8 cellular contexts compared by ENCODE assay signal in the genomic region with DNA sequence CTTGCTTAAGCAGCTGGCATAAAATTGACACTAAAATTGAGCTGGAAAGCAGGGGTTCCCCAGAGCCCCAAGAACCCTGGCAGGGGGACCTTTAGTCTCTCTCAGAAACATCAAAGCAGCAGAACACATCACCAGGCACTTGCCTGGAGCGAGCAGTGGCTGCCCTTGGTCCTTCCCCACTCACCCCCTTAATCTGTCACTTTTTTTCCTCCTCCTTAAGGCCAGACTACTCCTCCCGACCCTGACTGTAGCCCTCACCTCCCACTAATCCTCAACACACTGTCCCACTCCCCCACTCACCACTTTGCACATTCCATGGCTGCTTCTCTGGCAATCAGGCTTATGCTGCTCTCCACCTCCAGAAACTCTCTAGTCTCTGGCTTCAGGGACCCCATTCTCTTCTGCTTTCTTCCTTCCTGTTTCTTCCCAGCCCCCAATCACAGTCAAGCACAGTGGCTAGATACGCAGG. TPM values are rescaled to one million over a fixed set of nuclear protein-coding genes. Genes with fewer than 3 reads are reported as not detected.
DNase-seq lines count a peak whose midpoint lies in the region; ATAC-seq, FAIRE-seq and TF ChIP-seq lines count a peak whose summit lies in the region.

No MANE protein-coding gene starts in this region.

- H3K9ac ChIP-seq in PC-3 (ENCODE audit: low read length), result peak overlapping the region; percentile 79

- H2AFZ ChIP-seq in PC-3 (ENCODE audit: low read length), result peak overlapping the region; percentile 96
- H2AFZ ChIP-seq in neuron (ENCODE audit: low read depth, low read length), result peak overlapping the region; percentile 96

- H3K4me1 Mint-ChIP-seq in endothelial cell (ENCODE audit: unreplicated experiment), result peaks cover 13% of the 10 kb centered on the region

- H3K36me3 ChIP-seq in PC-3 (ENCODE audit: low read depth, low read length) (no peaks in the 10 kb centered on the region), neuron (ENCODE audit: insufficient read depth, low read length) (peaks cover 14% of the 10 kb centered on the region)

- H4K20me1 ChIP-seq in PC-3 (ENCODE audit: low read length), result no peaks in the 10 kb centered on the region

- ATAC-seq in GM19463 (IDR thresholded peaks at IDR 0.05; ENCODE audit: unreplicated experiment) (peak; percentile 2), PC-3 (peak; percentile 20)

- intact Hi-C loops in PC-3 (cut with micrococcal nuclease), result loop anchor here (1.0 kb wide), 4 partner anchors 15 to 111 kb away; partner anchors contain the start of genes ZKSCAN8, ZSCAN26 and ZSCAN9

- peaks cover 12% of the 10 kb centered on the region for H3K4me1 ChIP-seq in PC-3 (ENCODE audit: insufficient read depth, low read length)
- peaks cover 13% of the 10 kb centered on the region for H3K4me1 ChIP-seq in neuron (ENCODE audit: insufficient read depth, low read length)

- peak overlapping the region; percentile 94 for H3K4me3 ChIP-seq in AG04450 (ENCODE audit: low read depth, low read length)
- H3K4me3 ChIP-seq in PC-3 (ENCODE audit: low read length), result peak overlapping the region; percentile 93
- peak overlapping the region; percentile 83 for H3K4me3 ChIP-seq in neuron (ENCODE audit: low read length)

- peaks cover 2% of the 10 kb centered on the region for H3K27me3 Mint-ChIP-seq in endothelial cell (ENCODE audit: unreplicated experiment)

- no peaks in the 10 kb centered on the region for H3K36me3 Mint-ChIP-seq in endothelial cell (ENCODE audit: low read depth, unreplicated experiment)

- H3K27me3 ChIP-seq in AG04450 (ENCODE audit: control insufficient read depth, insufficient read depth, low read length) (no peaks in the 10 kb centered on the region), PC-3 (ENCODE audit: low read length) (no peaks in the 10 kb centered on the region), neuron (ENCODE audit: insufficient read depth, low read length) (no peaks in the 10 kb centered on the region)

- TF ChIP-seq CTCF in AG04450 (IDR thresholded peaks at IDR 0.05; ENCODE audit: low read depth, low read length) (no peak), PC-3 (conservative IDR thresholded peaks at IDR 0.05; ENCODE audit: low read depth, low read length) (no peak), endothelial cell (IDR thresholded peaks at IDR 0.05; ENCODE audit: unreplicated experiment) (no peak), D721Med (IDR thresholded peaks at IDR 0.05; ENCODE audit: insufficient read depth, missing control alignments) (no peak)

- H3K9me2 ChIP-seq in PC-3 (replicated peaks; ENCODE audit: low read length), result no peaks in the 10 kb centered on the region

- no peaks in the 10 kb centered on the region for H3K9me3 Mint-ChIP-seq in endothelial cell (ENCODE audit: unreplicated experiment)

- peak overlapping the region; percentile 61 for H3K27ac Mint-ChIP-seq in endothelial cell (ENCODE audit: unreplicated experiment)

- CTCF ChIA-PET in AG04450 (lab: Charles Lee) (interaction anchor here (0.7 to 2.8 kb wide), 5 partner anchors 12 to 131 kb away, joined by 3 to 13 read pairs (median 4); partner anchors contain the start of gene PGBD1), PC-3 (lab: Charles Lee) (interaction anchor here (0.9 kb wide), 1 partner anchor 103 kb away, joined by 4 read pairs; no protein-coding TSS in a partner anchor)

- H3K79me2 ChIP-seq in PC-3 (ENCODE audit: low read length), result peaks cover 19% of the 10 kb centered on the region

- H3K27ac ChIP-seq in AG04450 (ENCODE audit: low read depth, low read length) (peak overlapping the region; percentile 52), PC-3 (ENCODE audit: low read length) (no peak overlapping the region)

- H3K4me3 Mint-ChIP-seq in endothelial cell (ENCODE audit: unreplicated experiment), result peak overlapping the region; percentile 89

- FAIRE-seq in D721Med (lab: Jason Lieb, UNC), result no peak

- H3K4me2 ChIP-seq in PC-3 (ENCODE audit: low read length), result peak overlapping the region; percentile 87

- POLR2A ChIA-PET in AG04450 (lab: Yijun Ruan, JAX) (interaction anchor here (0.6 to 1.8 kb wide), 9 partner anchors 15 to 658 kb away, joined by 3 to 14 read pairs (median 5); partner anchors contain the start of genes PGBD1, ZKSCAN8 and ZSCAN26), PC-3 (lab: Charles Lee; ENCODE audit: unreplicated experiment) (interaction anchor here (0.6 to 1.0 kb wide), 3 partner anchors 15 to 29 kb away, joined by 3 to 4 read pairs (median 4); partner anchors contain the start of genes PGBD1 and ZSCAN26)

- no peaks in the 10 kb centered on the region for H3F3A ChIP-seq in PC-3 (ENCODE audit: low read length, unreplicated experiment)

- TSS peak; percentile 81 for BruUV-seq in PC-3 (replicated peaks; lab: Mats Ljungman, UMichigan)

- H3K9me3 ChIP-seq in AG04450 (ENCODE audit: control insufficient read depth, insufficient read depth, low read length), result no peaks in the 10 kb centered on the region
- H3K9me3 ChIP-seq in PC-3 (ENCODE audit: low read length), result no peaks in the 10 kb centered on the region
- H3K9me3 ChIP-seq in neuron (ENCODE audit: low read length), result no peaks in the 10 kb centered on the region

- DNase-seq in AG04450 (ENCODE audit: low read depth, low spot score) (no peak), PC-3 (no peak), endothelial cell (ENCODE audit: low spot score) (no peak), D721Med (ENCODE audit: insufficient read length, low spot score) (no peak), COLO668 (lab: John Stamatoyannopoulos, UW; ENCODE audit: unreplicated experiment) (no peak), NCI-H2029 (lab: John Stamatoyannopoulos, UW) (no peak)

RNA-seq across cellular contexts. Expression of gene ZKSCAN4, which starts 0.5 kb away (rescaled TPM):
- 3.7 and 4.7 TPM in 2 replicates for polyA plus RNA-seq in AG04450 (2011; rRNA removed)
- polyA minus RNA-seq in AG04450 (2011; rRNA and poly(A)+ RNA removed), result 4.0 and 5.6 TPM in 2 replicates
- total RNA-seq in PC-3 (2014; rRNA removed), result 2.3 and 3.7 TPM in 2 replicates
- total RNA-seq in endothelial cell (ENCODE audit: unreplicated experiment), result 10.6 TPM

RNA-seq across cellular contexts. Expression of gene NKAPL, which starts 6.6 kb away (rescaled TPM):
- 0.52 TPM in 2 replicates for polyA plus RNA-seq in AG04450 (2011; rRNA removed)
- 0.18 and 0.26 TPM in 2 replicates for polyA minus RNA-seq in AG04450 (2011; rRNA and poly(A)+ RNA removed)
- total RNA-seq in PC-3 (2014; rRNA removed) (not detected in 2 replicates), endothelial cell (ENCODE audit: unreplicated experiment) (0.44 TPM)

RNA-seq across cellular contexts. Expression of gene ZSCAN26, which starts 14.4 kb away (rescaled TPM):
- 17.9 and 24.0 TPM in 2 replicates for polyA plus RNA-seq in AG04450 (2011; rRNA removed)
- 22.8 and 24.3 TPM in 2 replicates for polyA minus RNA-seq in AG04450 (2011; rRNA and poly(A)+ RNA removed)
- 10.8 and 12.3 TPM in 2 replicates for total RNA-seq in PC-3 (2014; rRNA removed)
- 18.4 TPM for total RNA-seq in endothelial cell (ENCODE audit: unreplicated experiment)

RNA-seq across cellular contexts. Expression of gene ZSCAN9, which starts 27.5 kb away (rescaled TPM):
- polyA plus RNA-seq in AG04450 (2011; rRNA removed), result 14.8 and 18.2 TPM in 2 replicates
- polyA minus RNA-seq in AG04450 (2011; rRNA and poly(A)+ RNA removed), result 14.4 and 18.7 TPM in 2 replicates
- total RNA-seq in PC-3 (2014; rRNA removed), result 10.8 and 11.7 TPM in 2 replicates
- 17.5 TPM for total RNA-seq in endothelial cell (ENCODE audit: unreplicated experiment)

RNA-seq across cellular contexts. Expression of gene PGBD1, which starts 28.8 kb away (rescaled TPM):
- polyA plus RNA-seq in AG04450 (2011; rRNA removed), result 5.6 and 7.2 TPM in 2 replicates
- polyA minus RNA-seq in AG04450 (2011; rRNA and poly(A)+ RNA removed), result 5.4 and 5.8 TPM in 2 replicates
- 6.2 and 9.0 TPM in 2 replicates for total RNA-seq in PC-3 (2014; rRNA removed)
- 9.7 TPM for total RNA-seq in endothelial cell (ENCODE audit: unreplicated experiment)
